8 cellular contexts compared by ENCODE assay signal in the genomic region with DNA sequence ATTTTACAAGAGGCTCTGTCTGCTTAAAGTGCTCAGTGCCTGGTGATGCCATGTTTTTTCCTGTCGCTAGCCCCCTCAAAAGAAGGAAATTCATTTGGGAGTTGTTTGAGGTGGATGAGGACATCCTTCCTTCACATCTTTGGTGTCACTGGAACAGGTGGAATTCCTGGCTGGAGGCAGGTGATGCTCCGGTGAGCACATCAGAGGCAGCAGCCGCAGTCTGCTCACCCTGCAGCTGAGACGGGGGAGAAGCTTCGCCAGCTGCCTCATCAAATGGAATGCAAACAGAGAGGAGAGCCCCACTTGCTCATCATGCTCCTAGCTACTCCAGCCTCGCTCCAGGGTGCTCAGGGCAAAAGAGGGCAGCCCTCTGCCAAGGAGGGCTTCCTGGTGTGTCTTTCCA.
DNase-seq lines count a peak whose midpoint lies in the region; ATAC-seq and TF ChIP-seq lines count a peak whose summit lies in the region.

No MANE protein-coding gene starts in this region.

- DNase-seq in HFFc6 (peak; percentile 78), RWPE1 (ENCODE audit: low spot score) (peak; percentile 60), glomerular visceral epithelial cell (ENCODE audit: extremely low spot score) (peak; percentile 86), UCSD-AML1 (lab: John Stamatoyannopoulos, UW; ENCODE audit: unreplicated experiment) (no peak), GM19238 (ENCODE audit: insufficient read length, low spot score) (no peak)

- H3K36me3 Mint-ChIP-seq in HFFc6 (ENCODE audit: low read depth) = no peaks in the 10 kb centered on the region

- peak overlapping the region; percentile 85 for H3K4me3 Mint-ChIP-seq in HFFc6

- no peaks in the 10 kb centered on the region for H3K9me3 ChIP-seq in stomach smooth muscle (ENCODE audit: control insufficient read depth in 2 of 2, low read length in 2 of 2)

- H3K27me3 ChIP-seq in stomach smooth muscle (ENCODE audit: control insufficient read depth in 1 of 2, insufficient read depth in 2 of 2, low read length in 2 of 2) = no peaks in the 10 kb centered on the region

- POLR2A ChIA-PET in RWPE1 (lab: Yijun Ruan, JAX; ENCODE audit: low non-redundant PET) = interaction anchor here (1.0 kb wide), 1 partner anchor 74 kb away, joined by 5 read pairs; the partner anchor contains the start of gene UBL3

- H3K27ac Mint-ChIP-seq in HFFc6 = peak overlapping the region; percentile 99

- TF ChIP-seq CTCF in HFFc6 (IDR thresholded peaks at IDR 0.05) (no peak; the same call in none of the 2 replicates), RWPE1 (conservative IDR thresholded peaks at IDR 0.05; ENCODE audit: low read depth) (peak; percentile 63)

- peaks cover 71% of the 10 kb centered on the region for H3K4me1 Mint-ChIP-seq in HFFc6 (ENCODE audit: low read depth)

- peak overlapping the region; percentile 96 for H3K27ac ChIP-seq in RWPE1
- peak overlapping the region; percentile 71 for H3K27ac ChIP-seq in stomach smooth muscle (ENCODE audit: low read length)

- ATAC-seq in HG02938 (IDR thresholded peaks at IDR 0.05; ENCODE audit: unreplicated experiment) (no peak), GM19328 (IDR thresholded peaks at IDR 0.05; ENCODE audit: unreplicated experiment) (no peak)

- peak overlapping the region in 1 of 2 donors; percentile 22 for H3K4me3 ChIP-seq in stomach smooth muscle (ENCODE audit: low read length in 2 of 2)

- H3K9ac ChIP-seq in stomach smooth muscle (ENCODE audit: low read length in 2 of 2) = no peak overlapping the region

- CTCF ChIA-PET in RWPE1 (lab: Yijun Ruan, JAX) = interaction anchor here (0.5 to 2.2 kb wide), 9 partner anchors 10 to 187 kb away, joined by 3 to 12 read pairs (median 3); partner anchors contain the start of gene UBL3

- peaks cover 2% of the 10 kb centered on the region for H3K27me3 Mint-ChIP-seq in HFFc6 (ENCODE audit: insufficient read depth)

- no peaks in the 10 kb centered on the region for H3K36me3 ChIP-seq in stomach smooth muscle (ENCODE audit: control insufficient read depth in 2 of 2, insufficient read depth in 2 of 2, low read length in 2 of 2)

- H3K9me3 Mint-ChIP-seq in HFFc6 = no peaks in the 10 kb centered on the region

- peaks cover 29% of the 10 kb centered on the region for H3K4me1 ChIP-seq in stomach smooth muscle (ENCODE audit: control insufficient read depth, insufficient read depth, low read length)

Comparison
In these comparisons a context has a peak if more than half of its experiments do, and no peak if none do; other contexts are left out.
1. DNase-seq: peak in HFFc6 (single experiment), RWPE1 (single experiment) and glomerular visceral epithelial cell (single experiment); none in UCSD-AML1 (single experiment) and GM19238 (single experiment).